In genomic region chr10:132229834-132230556, GRCh38 we compare ENCODE assay signal across 8 cellular contexts. TPM values are rescaled to one million over a fixed set of nuclear protein-coding genes. Genes with fewer than 3 reads are reported as not detected.
DNase-seq lines count a peak whose midpoint lies in the region; ATAC-seq, FAIRE-seq and TF ChIP-seq lines count a peak whose summit lies in the region.

No MANE protein-coding gene starts in this region.

- peaks cover 0 to 10% of the 10 kb centered on the region in 2 donors for H3K4me1 ChIP-seq in naive thymus-derived CD4-positive, alpha-beta T cell (ENCODE audit: control insufficient read depth in 2 of 2, insufficient read depth in 2 of 2, low read length in 2 of 2)
- no peaks in the 10 kb centered on the region for H3K4me1 ChIP-seq in prostate gland (replicated peaks)

- WGBS in prostate gland, result 55% methylated on average over 30 of the region's 36 CpGs

- no peaks in the 10 kb centered on the region for H3K9me3 ChIP-seq in naive thymus-derived CD4-positive, alpha-beta T cell (ENCODE audit: control insufficient read depth in 2 of 3, low read length in 3 of 3)
- no peaks in the 10 kb centered on the region for H3K9me3 ChIP-seq in prostate gland

- H3K36me3 Mint-ChIP-seq in activated naive CD4-positive, alpha-beta T cell treated with anti-CD3 and anti-CD28 coated beads, Interleukin-2, amount 50 U/mL, for 24 hours, result no peaks in the 10 kb centered on the region
- peaks cover 0 to 10% (median 2%) of the 10 kb centered on the region in 5 donors for H3K36me3 Mint-ChIP-seq in naive thymus-derived CD4-positive, alpha-beta T cell

- H3K27ac Mint-ChIP-seq in activated naive CD4-positive, alpha-beta T cell treated with anti-CD3 and anti-CD28 coated beads, Interleukin-2, amount 50 U/mL, for 24 hours, result peak overlapping the region; percentile 96
- peak overlapping the region; percentile 85 to 96 (median 92) for H3K27ac Mint-ChIP-seq in naive thymus-derived CD4-positive, alpha-beta T cell

- H3K9me3 Mint-ChIP-seq in activated naive CD4-positive, alpha-beta T cell treated with anti-CD3 and anti-CD28 coated beads, Interleukin-2, amount 50 U/mL, for 24 hours, result no peaks in the 10 kb centered on the region
- H3K9me3 Mint-ChIP-seq in naive thymus-derived CD4-positive, alpha-beta T cell, result peaks cover 0 to 2% (median 0%) of the 10 kb centered on the region in 11 donors

- H3K27me3 ChIP-seq in naive thymus-derived CD4-positive, alpha-beta T cell (ENCODE audit: control insufficient read depth in 2 of 2, insufficient read depth in 2 of 2, low read length in 2 of 2), result no peaks in the 10 kb centered on the region
- no peaks in the 10 kb centered on the region for H3K27me3 ChIP-seq in prostate gland (replicated peaks; ENCODE audit: insufficient read depth)

- CTCF ChIA-PET in naive thymus-derived CD4-positive, alpha-beta T cell (lab: Charles Lee), result no interaction called here

- peaks cover 31% of the 10 kb centered on the region for H3K4me1 Mint-ChIP-seq in activated naive CD4-positive, alpha-beta T cell treated with anti-CD3 and anti-CD28 coated beads, Interleukin-2, amount 50 U/mL, for 24 hours
- H3K4me1 Mint-ChIP-seq in naive thymus-derived CD4-positive, alpha-beta T cell, result peaks cover 22 to 51% (median 33%) of the 10 kb centered on the region in 7 donors

- no peak for FAIRE-seq in GM12892 (lab: Jason Lieb, UNC)

- peak overlapping the region; percentile 85 for H3K4me3 Mint-ChIP-seq in activated naive CD4-positive, alpha-beta T cell treated with anti-CD3 and anti-CD28 coated beads, Interleukin-2, amount 50 U/mL, for 24 hours
- H3K4me3 Mint-ChIP-seq in naive thymus-derived CD4-positive, alpha-beta T cell, result peak overlapping the region; percentile 76 to 90 (median 86)

- H3K27ac ChIP-seq in naive thymus-derived CD4-positive, alpha-beta T cell (ENCODE audit: low read depth, low read length), result peak overlapping the region; percentile 57
- no peak overlapping the region for H3K27ac ChIP-seq in prostate gland

- no peak for TF ChIP-seq CTCF in prostate gland (IDR thresholded peaks at IDR 0.05)

- no peaks in the 10 kb centered on the region for H3K27me3 Mint-ChIP-seq in activated naive CD4-positive, alpha-beta T cell treated with anti-CD3 and anti-CD28 coated beads, Interleukin-2, amount 50 U/mL, for 24 hours
- H3K27me3 Mint-ChIP-seq in naive thymus-derived CD4-positive, alpha-beta T cell, result no peaks in the 10 kb centered on the region

- peak; percentile 53 for DNase-seq in GM12892 (ENCODE audit: insufficient read length)
- DNase-seq in naive thymus-derived CD4-positive, alpha-beta T cell, result peak in 7 of 9 donors; percentile 8 to 41 (median 35)
- no peak for DNase-seq in NCI-H774 (lab: John Stamatoyannopoulos, UW)
- no peak for DNase-seq in prostate gland (ENCODE audit: low spot score)
- DNase-seq in NCI-H2196 treated with DMSO at 0.1 percent for 48 hours (lab: John Stamatoyannopoulos, UW; ENCODE audit: unreplicated experiment), result no peak
- no peak for DNase-seq in D341Med (ENCODE audit: low spot score)

- TF ChIP-seq POLR2A in GM12892 (IDR thresholded peaks at IDR 0.05; ENCODE audit: low read depth, low read length) (no peak), prostate gland (IDR thresholded peaks at IDR 0.05) (no peak)

- POLR2A ChIA-PET in naive thymus-derived CD4-positive, alpha-beta T cell (lab: Charles Lee), result interaction anchor here (0.6 kb wide), 1 partner anchor 1341 kb away, joined by 3 read pairs; no protein-coding TSS in a partner anchor

- H3K36me3 ChIP-seq in naive thymus-derived CD4-positive, alpha-beta T cell (ENCODE audit: control insufficient read depth in 2 of 3, insufficient read depth in 3 of 3, low read length in 3 of 3), result no peaks in the 10 kb centered on the region
- no peaks in the 10 kb centered on the region for H3K36me3 ChIP-seq in prostate gland

- intact Hi-C loops in naive thymus-derived CD4-positive, alpha-beta T cell (cut with micrococcal nuclease), result loop anchor here (1.0 to 5.0 kb wide), 2 partner anchors 77 to 102 kb away; partner anchors contain the start of genes LRRC27 (in 1 of the 2) and STK32C (in 1 of the 2)
- intact Hi-C loops in prostate gland (cut with DNase I), result no loop called here

- peak; percentile 51 for ATAC-seq in HG02938 (IDR thresholded peaks at IDR 0.05; ENCODE audit: unreplicated experiment)
- peak; percentile 52 for ATAC-seq in naive thymus-derived CD4-positive, alpha-beta T cell

- H3K4me3 ChIP-seq in naive thymus-derived CD4-positive, alpha-beta T cell (ENCODE audit: low read length), result peak overlapping the region; percentile 44
- peak overlapping the region in 1 of 2 donors; percentile 3 for H3K4me3 ChIP-seq in prostate gland

RNA-seq across cellular contexts. Expression of gene DPYSL4, which starts 43.2 kb away (rescaled TPM):
- not detected for polyA plus RNA-seq in GM12892 (2012; ENCODE audit: missing spikeins)
- total RNA-seq in naive thymus-derived CD4-positive, alpha-beta T cell, result 10 to 100 TPM in 2 of 5 experiments, 1 to 10 TPM in 2, under 1 TPM in 1; 0.66 to 60.0 (median 9.4) TPM
- 10 to 100 TPM in 1 of 2 donors, under 1 TPM in 1; 0.35 to 18.2 TPM for polyA plus RNA-seq in naive thymus-derived CD4-positive, alpha-beta T cell
- total RNA-seq in prostate gland, result 10 to 100 TPM in 1 of 2 donors, 1 to 10 TPM in 1; 4.1 to 22.6 TPM

Comparison
In these comparisons a context has a peak if more than half of its experiments do, and no peak if none do; other contexts are left out.
1. DNase-seq: peak in GM12892 (single experiment) and naive thymus-derived CD4-positive, alpha-beta T cell (7 of 9); none in NCI-H774 (single experiment), prostate gland (single experiment), NCI-H2196 treated with DMSO at 0.1 percent for 48 hours (single experiment) and D341Med (single experiment).